Comparison of ENCODE assay signal across 9 cellular contexts in the genomic region with DNA sequence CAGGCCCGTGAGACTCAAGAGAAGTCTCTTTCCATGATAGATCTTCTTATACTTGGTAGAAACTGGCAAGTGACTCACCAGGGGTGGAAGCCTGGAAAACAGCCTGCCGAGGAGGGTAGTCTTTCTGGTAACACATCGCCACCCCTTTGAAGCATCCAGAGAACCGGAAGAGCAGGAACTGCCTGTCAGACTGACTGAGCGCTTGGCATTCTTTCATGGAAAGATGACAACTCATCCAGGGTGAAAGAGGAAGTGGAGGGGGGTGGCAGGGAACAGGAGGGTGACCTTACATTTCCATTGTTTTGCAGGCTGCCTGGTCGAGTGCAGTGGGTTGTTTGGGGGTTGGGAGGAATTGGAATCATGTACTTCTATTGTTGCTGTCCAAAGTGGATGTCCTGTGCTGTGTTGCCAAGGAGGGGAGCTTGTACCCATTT. TPM values are rescaled to one million over a fixed set of nuclear protein-coding genes. Genes with fewer than 3 reads are reported as not detected.
DNase-seq lines count a peak whose midpoint lies in the region; ATAC-seq and TF ChIP-seq lines count a peak whose summit lies in the region.
"Had no signal": no experiment of that assay in that cellular context is flagged by ENCODE, and none has a peak within 500 bp of the region (broad histone marks: within the 10 kb centered on the region; RNA-seq: fewer than 3 reads in every experiment).

No MANE protein-coding gene starts in this region.

- peak overlapping the region; percentile 96 for H3K27ac Mint-ChIP-seq in activated T-cell treated with anti-CD3 and anti-CD28 coated beads, Interleukin-2, amount 50 U/mL, for 24 hours

- H3K36me3 Mint-ChIP-seq in activated T-cell treated with anti-CD3 and anti-CD28 coated beads, Interleukin-2, amount 50 U/mL, for 24 hours (ENCODE audit: low read depth) = peaks cover 60% of the 10 kb centered on the region

- H3K27ac ChIP-seq in heart right ventricle = peak overlapping the region in 9 of 10 donors; percentile 14 to 75 (median 48)
- peak overlapping the region; percentile 83 for H3K27ac ChIP-seq in smooth muscle cell (ENCODE audit: low read depth)

- ATAC-seq in heart right ventricle = peak; percentile 74 to 96 (median 93)
- no peak for ATAC-seq in GM21367 (IDR thresholded peaks at IDR 0.05; ENCODE audit: unreplicated experiment)

- H3K4me3 ChIP-seq in heart right ventricle (no peak overlapping the region), smooth muscle cell (no peak overlapping the region)

- H3K9ac ChIP-seq in smooth muscle cell (ENCODE audit: low read depth) = no peak overlapping the region

- no peaks in the 10 kb centered on the region for H4K20me1 ChIP-seq in smooth muscle cell (ENCODE audit: low read depth)

- no peaks in the 10 kb centered on the region for H3F3A ChIP-seq in smooth muscle cell (ENCODE audit: low read depth)

- H3K4me1 ChIP-seq in heart right ventricle (peaks cover 0 to 57% (median 30%) of the 10 kb centered on the region in 9 donors), smooth muscle cell (ENCODE audit: low read depth) (no peaks in the 10 kb centered on the region)

- peak overlapping the region; percentile 41 for H3K4me3 Mint-ChIP-seq in activated T-cell treated with anti-CD3 and anti-CD28 coated beads, Interleukin-2, amount 50 U/mL, for 24 hours

- no peaks in the 10 kb centered on the region for H3K27me3 Mint-ChIP-seq in activated T-cell treated with anti-CD3 and anti-CD28 coated beads, Interleukin-2, amount 50 U/mL, for 24 hours

- H3K4me1 Mint-ChIP-seq in activated T-cell treated with anti-CD3 and anti-CD28 coated beads, Interleukin-2, amount 50 U/mL, for 24 hours (ENCODE audit: low read depth) = peaks cover 92% of the 10 kb centered on the region

- intact Hi-C loops in heart right ventricle (cut with DNase I) = loop anchor here in 4 of 10 donors (5.0 kb wide), 3 partner anchors 34 to 641 kb away; a partner anchor contains a TSS

- H3K27me3 ChIP-seq in heart right ventricle (no peaks in the 10 kb centered on the region), smooth muscle cell (ENCODE audit: low read depth) (no peaks in the 10 kb centered on the region)

- no peaks in the 10 kb centered on the region for H3K9me3 Mint-ChIP-seq in activated T-cell treated with anti-CD3 and anti-CD28 coated beads, Interleukin-2, amount 50 U/mL, for 24 hours

- H3K36me3 ChIP-seq in heart right ventricle = no peaks in the 10 kb centered on the region
- H3K36me3 ChIP-seq in smooth muscle cell (ENCODE audit: low read depth) = no peaks in the 10 kb centered on the region

- TF ChIP-seq CTCF in heart right ventricle (IDR thresholded peaks at IDR 0.05) = no peak
- TF ChIP-seq CTCF in smooth muscle cell (IDR thresholded peaks at IDR 0.05; ENCODE audit: borderline replicate concordance, insufficient read depth, poor library complexity, severe bottlenecking) = no peak

- H3K9me3 ChIP-seq in heart right ventricle (no peaks in the 10 kb centered on the region), smooth muscle cell (replicated peaks; ENCODE audit: low read depth) (no peaks in the 10 kb centered on the region)

- peak; percentile 55 for DNase-seq in activated naive CD4-positive, alpha-beta T cell treated with Interleukin-2 at 50 U/mL for 16 hours
- DNase-seq in activated naive CD4-positive, alpha-beta T cell (lab: John Stamatoyannopoulos, UW) = no peak
- DNase-seq in activated T-cell treated with anti-CD3 and anti-CD28 coated beads, Interleukin-2, amount 50 U/mL, for 24 hours = peak; percentile 62
- peak; percentile 23 to 80 for DNase-seq in heart right ventricle
- no peak for DNase-seq in smooth muscle cell (lab: John Stamatoyannopoulos, UW; ENCODE audit: unreplicated experiment)
- DNase-seq in germinal center (ENCODE audit: low spot score) = no peak
- DNase-seq in NCI-H1417 treated with DMSO at 0.1 percent for 48 hours (lab: John Stamatoyannopoulos, UW) = no peak
- DNase-seq: DND-41 had no signal

- peak overlapping the region; percentile 4 for H3K4me2 ChIP-seq in smooth muscle cell

- H2AFZ ChIP-seq in smooth muscle cell (ENCODE audit: low read depth) = peak overlapping the region; percentile 31

- H3K79me2 ChIP-seq in smooth muscle cell (ENCODE audit: low read depth) = no peaks in the 10 kb centered on the region

- WGBS in heart right ventricle, 2 donors = 23 to 24% methylated on average over 6 of the region's 6 CpGs
- 14% methylated on average over 6 of the region's 6 CpGs for WGBS in smooth muscle cell (ENCODE audit: low lambda C conversion rate)

RNA-seq across cellular contexts. Expression of a gene that starts 34.5 kb away (rescaled TPM):
- total RNA-seq in heart right ventricle (10 to 100 TPM; 12.4 to 25.1 (median 18.3) TPM), smooth muscle cell (4.9 and 7.6 TPM in 2 replicates)
- polyA plus RNA-seq in heart right ventricle (10 to 100 TPM in 1 of 2 donors, 1 to 10 TPM in 1; 8.3 to 18.1 TPM), smooth muscle cell (1.5 and 7.1 TPM in 2 replicates)

Comparison
In these comparisons a context has a peak if more than half of its experiments do, and no peak if none do; other contexts are left out.
1. DNase-seq: peak in activated naive CD4-positive, alpha-beta T cell treated with Interleukin-2 at 50 U/mL for 16 hours (single experiment), activated T-cell treated with anti-CD3 and anti-CD28 coated beads, Interleukin-2, amount 50 U/mL, for 24 hours (single experiment) and heart right ventricle (2 of 2); none in activated naive CD4-positive, alpha-beta T cell (0 of 4), smooth muscle cell (single experiment), germinal center (single experiment) and NCI-H1417 treated with DMSO at 0.1 percent for 48 hours (single experiment).